40 cellular contexts compared by ENCODE assay signal in genomic region chrX:24985120-24985519, GRCh38. TPM values are rescaled to one million over a fixed set of nuclear protein-coding genes. Genes with fewer than 3 reads are reported as not detected.
"Had no signal": no experiment of that assay in that cellular context is flagged by ENCODE, and none has a peak within 500 bp of the region (broad histone marks: within the 10 kb centered on the region; RNA-seq: fewer than 3 reads in every experiment).

No MANE protein-coding gene starts in this region.

- H3K9me3 ChIP-seq: adrenal gland, body of pancreas, breast epithelium had no signal

- H3K36me3 ChIP-seq: adrenal gland, brain microvascular endothelial cell, breast epithelium had no signal

- H3K4me3 Mint-ChIP-seq: activated B cell treated with CpG ODN at 0.5 μM for 24 hours; activated CD4-positive, alpha-beta memory T cell treated with anti-CD3 and anti-CD28 coated beads for 36 hours; activated CD4-positive, alpha-beta T cell treated with anti-CD3 and anti-CD28 coated beads, Interleukin-2, amount 10 ng/mL, durations not matched to agents 24 days and 14 days; activated CD8-positive, alpha-beta T cell treated with anti-CD3 and anti-CD28 coated beads for 36 hours; activated naive CD4-positive, alpha-beta T cell treated with anti-CD3 and anti-CD28 coated beads for 36 hours; activated naive CD8-positive, alpha-beta T cell treated with anti-CD3 and anti-CD28 coated beads for 36 hours; activated T-cell treated with anti-CD3 and anti-CD28 coated beads, Interleukin-2, amount 50 U/mL, for 4 hours; activated T-cell treated with anti-CD3 and anti-CD28 coated beads, Interleukin-2, amount 50 U/mL, for 72 hours; activated T-helper 1 cell treated with anti-CD3 and anti-CD28 coated beads, Interleukin-12 subunit alpha, Interleukin-12 subunit beta, Interleukin-2, Interleukin-4 antibody, amounts not matched to agents 30 ng/mL and 10 ng/mL and 1 ng/mL, durations not matched to agents 14 hours and 24 hours and 36 hours; activated T-helper 17 cell treated with anti-CD3 and anti-CD28 coated beads, Interleukin-2, amount 50 U/mL, for 72 hours; T-helper 1 cell treated with Interleukin-12 subunit alpha and Interleukin-12 subunit beta and Interleukin-4 antibody, amounts not matched to agents 30 μg/mL and 1 μg/mL, for 36 hours; T-helper 2 cell treated with Interferon-gamma antibody and Interleukin-4, amounts not matched to agents 5 μg/mL and 100 μg/mL, for 36 hours had no signal

- H3K27me3 ChIP-seq: adrenal gland, body of pancreas, brain microvascular endothelial cell had no signal

- H3K27ac Mint-ChIP-seq: activated B cell treated with CpG ODN at 0.5 μM for 24 hours; activated CD4-positive, alpha-beta memory T cell treated with anti-CD3 and anti-CD28 coated beads for 36 hours; activated CD4-positive, alpha-beta T cell treated with anti-CD3 and anti-CD28 coated beads, Interleukin-2, amount 10 ng/mL, durations not matched to agents 24 days and 14 days; activated CD8-positive, alpha-beta T cell treated with anti-CD3 and anti-CD28 coated beads for 36 hours; activated naive CD4-positive, alpha-beta T cell treated with anti-CD3 and anti-CD28 coated beads for 36 hours; activated naive CD4-positive, alpha-beta T cell treated with anti-CD3 and anti-CD28 coated beads, Interleukin-2, amount 50 U/mL, for 72 hours; activated naive CD8-positive, alpha-beta T cell treated with anti-CD3 and anti-CD28 coated beads for 36 hours; activated T-cell treated with anti-CD3 and anti-CD28 coated beads, Interleukin-2, amount 50 U/mL, for 72 hours; activated T-helper 1 cell treated with anti-CD3 and anti-CD28 coated beads, Interleukin-12 subunit alpha, Interleukin-12 subunit beta, Interleukin-2, Interleukin-4 antibody, amounts not matched to agents 30 ng/mL and 10 ng/mL and 1 ng/mL, durations not matched to agents 14 hours and 24 hours and 36 hours; activated T-helper 17 cell treated with anti-CD3 and anti-CD28 coated beads, Interleukin-2, amount 50 U/mL, for 72 hours; T-helper 1 cell treated with Interleukin-12 subunit alpha and Interleukin-12 subunit beta and Interleukin-4 antibody, amounts not matched to agents 30 μg/mL and 1 μg/mL, for 36 hours; T-helper 2 cell treated with Interferon-gamma antibody and Interleukin-4, amounts not matched to agents 5 μg/mL and 100 μg/mL, for 36 hours had no signal

- ATAC-seq: activated CD8-positive, alpha-beta T cell treated with anti-CD3 and anti-CD28 coated beads for 36 hours; activated naive CD4-positive, alpha-beta T cell treated with anti-CD3 and anti-CD28 coated beads, Interleukin-2, amount 50 U/mL, for 72 hours; activated T-cell treated with anti-CD3 and anti-CD28 coated beads, Interleukin-2, amount 50 U/mL, for 4 hours; activated T-cell treated with anti-CD3 and anti-CD28 coated beads, Interleukin-2, amount 50 U/mL, for 72 hours; activated T-helper 17 cell treated with anti-CD3 and anti-CD28 coated beads, Interleukin-2, amount 50 U/mL, for 72 hours; body of pancreas had no signal

- DNase-seq: activated B cell treated with CpG ODN at 0.5 μM for 24 hours; activated CD4-positive, alpha-beta memory T cell treated with anti-CD3 and anti-CD28 coated beads for 36 hours; activated CD4-positive, alpha-beta T cell treated with anti-CD3 and anti-CD28 coated beads for 4 hours; activated CD4-positive, alpha-beta T cell treated with anti-CD3 and anti-CD28 coated beads, Interleukin-2, amount 10 ng/mL, durations not matched to agents 24 days and 14 days; activated CD4-positive, alpha-beta T cell treated with anti-CD3 and anti-CD28 coated beads, Interleukin-2, amount 50 U/mL, for 1 hour; activated CD4-positive, alpha-beta T cell treated with anti-CD3 and anti-CD28 coated beads, Interleukin-2, amount 50 U/mL, for 4 hours; activated CD4-positive, CD25-positive, alpha-beta regulatory T cell treated with anti-CD3 and anti-CD28 coated beads, Interleukin-2, amount 50 U/mL, for 72 hours; activated CD8-positive, alpha-beta memory T cell treated with anti-CD3 and anti-CD28 coated beads, Interleukin-2, amount 50 U/mL, for 4 hours; activated CD8-positive, alpha-beta T cell treated with anti-CD3 and anti-CD28 coated beads for 36 hours; activated effector memory CD4-positive, alpha-beta T cell treated with anti-CD3 and anti-CD28 coated beads, Interleukin-2, amount 50 U/mL, for 16 hours; activated gamma-delta T cell treated with Interleukin-2 at 50 U/mL for 16 hours; activated naive CD4-positive, alpha-beta T cell; activated naive CD4-positive, alpha-beta T cell treated with anti-CD3 and anti-CD28 coated beads for 36 hours; activated naive CD4-positive, alpha-beta T cell treated with anti-CD3 and anti-CD28 coated beads, Interleukin-2, amount 50 U/mL, for 16 hours; activated naive CD8-positive, alpha-beta T cell treated with anti-CD3 and anti-CD28 coated beads for 36 hours; activated T-cell treated with anti-CD3 and anti-CD28 coated beads for 4 hours; activated T-cell treated with anti-CD3 and anti-CD28 coated beads, Interleukin-2, amount 50 U/mL, for 1 hour; activated T-cell treated with anti-CD3 and anti-CD28 coated beads, Interleukin-2, amount 50 U/mL, for 4 hours; activated T-cell treated with anti-CD3 and anti-CD28 coated beads, Interleukin-2, amount 50 U/mL, for 72 hours; adrenal gland; amniotic stem cell; aorta; body of pancreas; brain microvascular endothelial cell; central memory CD4-positive, alpha-beta T cell; T-helper 1 cell; T-helper 2 cell; T-helper 9 cell had no signal

- FAIRE-seq: astrocyte, TTC549 had no signal

- H3K36me3 Mint-ChIP-seq: activated naive CD4-positive, alpha-beta T cell treated with anti-CD3 and anti-CD28 coated beads, Interleukin-2, amount 50 U/mL, for 72 hours had no signal

- H3K9me3 Mint-ChIP-seq: activated B cell treated with CpG ODN at 0.5 μM for 24 hours; activated CD4-positive, alpha-beta memory T cell treated with anti-CD3 and anti-CD28 coated beads for 36 hours; activated CD4-positive, alpha-beta T cell treated with anti-CD3 and anti-CD28 coated beads, Interleukin-2, amount 10 ng/mL, durations not matched to agents 24 days and 14 days; activated CD8-positive, alpha-beta T cell treated with anti-CD3 and anti-CD28 coated beads for 36 hours; activated naive CD4-positive, alpha-beta T cell treated with anti-CD3 and anti-CD28 coated beads for 36 hours; activated naive CD4-positive, alpha-beta T cell treated with anti-CD3 and anti-CD28 coated beads, Interleukin-2, amount 50 U/mL, for 72 hours; activated naive CD8-positive, alpha-beta T cell treated with anti-CD3 and anti-CD28 coated beads for 36 hours; activated T-cell treated with anti-CD3 and anti-CD28 coated beads, Interleukin-2, amount 50 U/mL, for 4 hours; activated T-cell treated with anti-CD3 and anti-CD28 coated beads, Interleukin-2, amount 50 U/mL, for 72 hours; activated T-helper 1 cell treated with anti-CD3 and anti-CD28 coated beads, Interleukin-12 subunit alpha, Interleukin-12 subunit beta, Interleukin-2, Interleukin-4 antibody, amounts not matched to agents 30 ng/mL and 10 ng/mL and 1 ng/mL, durations not matched to agents 14 hours and 24 hours and 36 hours; activated T-helper 17 cell treated with anti-CD3 and anti-CD28 coated beads, Interleukin-2, amount 50 U/mL, for 72 hours; T-helper 1 cell treated with Interleukin-12 subunit alpha and Interleukin-12 subunit beta and Interleukin-4 antibody, amounts not matched to agents 30 μg/mL and 1 μg/mL, for 36 hours; T-helper 2 cell treated with Interferon-gamma antibody and Interleukin-4, amounts not matched to agents 5 μg/mL and 100 μg/mL, for 36 hours had no signal

- H3K4me1 ChIP-seq: adrenal gland, body of pancreas, breast epithelium had no signal

- H3K27me3 Mint-ChIP-seq: activated B cell treated with CpG ODN at 0.5 μM for 24 hours; activated CD4-positive, alpha-beta memory T cell treated with anti-CD3 and anti-CD28 coated beads for 36 hours; activated CD4-positive, alpha-beta T cell treated with anti-CD3 and anti-CD28 coated beads, Interleukin-2, amount 10 ng/mL, durations not matched to agents 24 days and 14 days; activated CD8-positive, alpha-beta T cell treated with anti-CD3 and anti-CD28 coated beads for 36 hours; activated naive CD8-positive, alpha-beta T cell treated with anti-CD3 and anti-CD28 coated beads for 36 hours; activated T-helper 17 cell treated with anti-CD3 and anti-CD28 coated beads, Interleukin-2, amount 50 U/mL, for 72 hours had no signal

- H3K4me3 ChIP-seq: adrenal gland, body of pancreas, breast epithelium had no signal

- H3K27ac ChIP-seq: adrenal gland, body of pancreas, brain microvascular endothelial cell, breast epithelium, VCaP had no signal

- H3K4me1 Mint-ChIP-seq: activated B cell treated with CpG ODN at 0.5 μM for 24 hours; activated CD4-positive, alpha-beta T cell treated with anti-CD3 and anti-CD28 coated beads, Interleukin-2, amount 10 ng/mL, durations not matched to agents 24 days and 14 days; activated T-helper 17 cell treated with anti-CD3 and anti-CD28 coated beads, Interleukin-2, amount 50 U/mL, for 72 hours had no signal

RNA-seq across cellular contexts. Expression of gene ARX, which starts 30.6 kb away (rescaled TPM):
- total RNA-seq: activated B cell treated with CpG ODN at 0.5 μM for 24 hours; activated CD4-positive, alpha-beta memory T cell treated with anti-CD3 and anti-CD28 coated beads for 36 hours; activated CD4-positive, alpha-beta T cell treated with anti-CD3 and anti-CD28 coated beads, Interleukin-2, amount 10 ng/mL, durations not matched to agents 24 days and 14 days; activated CD8-positive, alpha-beta memory T cell treated with anti-CD3 and anti-CD28 coated beads for 36 hours; activated CD8-positive, alpha-beta T cell treated with anti-CD3 and anti-CD28 coated beads for 36 hours; activated naive CD4-positive, alpha-beta T cell treated with anti-CD3 and anti-CD28 coated beads for 36 hours; activated naive CD4-positive, alpha-beta T cell treated with anti-CD3 and anti-CD28 coated beads, Interleukin-2, amount 50 U/mL, for 72 hours; activated naive CD8-positive, alpha-beta T cell treated with anti-CD3 and anti-CD28 coated beads for 36 hours; activated T-cell treated with anti-CD3 and anti-CD28 coated beads, Interleukin-2, amount 50 U/mL, for 4 hours; activated T-cell treated with anti-CD3 and anti-CD28 coated beads, Interleukin-2, amount 50 U/mL, for 72 hours; activated T-helper 1 cell treated with anti-CD3 and anti-CD28 coated beads, Interleukin-12 subunit alpha, Interleukin-12 subunit beta, Interleukin-2, Interleukin-4 antibody, amounts not matched to agents 30 ng/mL and 10 ng/mL and 1 ng/mL, durations not matched to agents 14 hours and 24 hours and 36 hours; activated T-helper 17 cell treated with anti-CD3 and anti-CD28 coated beads, Interleukin-2, amount 50 U/mL, for 72 hours; adrenal gland; aorta; astrocyte; cardiac septum; chondrocyte had no signal
- polyA plus RNA-seq: adrenal gland, aorta had no signal
